1 cellular context compared by ENCODE assay signal in the genomic region with DNA sequence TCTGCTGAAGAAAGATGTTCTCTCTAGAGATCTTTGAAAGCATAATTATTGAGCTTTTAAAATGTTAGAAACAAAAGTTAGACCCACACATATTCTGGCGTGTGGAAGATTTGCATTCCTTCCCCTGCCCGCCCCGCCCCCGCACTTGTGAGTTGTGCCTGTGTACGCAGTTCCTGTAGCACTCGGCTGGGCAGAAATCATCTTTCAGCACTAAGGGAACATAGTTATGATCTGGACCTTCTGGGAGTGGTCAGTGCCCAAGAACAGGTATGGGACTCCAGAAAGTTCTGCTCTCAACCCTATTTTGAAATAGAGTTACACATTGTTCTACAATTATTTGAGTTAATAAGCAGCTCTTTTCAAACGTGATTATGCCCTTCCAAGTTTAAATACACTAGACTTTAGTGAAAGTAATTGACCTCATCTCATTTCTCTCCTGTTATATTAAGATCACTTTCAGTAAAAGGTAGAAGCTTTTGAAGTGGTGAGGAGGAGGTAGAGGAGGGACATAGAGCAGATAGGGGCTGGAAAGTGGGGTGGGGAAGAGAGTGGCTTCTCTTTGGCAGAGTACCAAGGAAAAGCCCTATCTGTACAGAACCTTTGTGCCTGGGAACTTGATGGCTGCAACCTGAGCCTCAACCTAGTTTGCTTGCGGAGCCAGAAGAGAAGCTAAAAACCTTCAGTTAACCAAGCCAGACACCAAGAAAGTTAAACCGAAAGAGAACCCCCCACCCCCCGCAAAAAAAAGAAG.
TF ChIP-seq lines count a peak whose summit lies in the region.

No MANE protein-coding gene starts in this region.

TF ChIP-seq in GM12878, 131 proteins besides CTCF, POLR2A, EP300 and RAD21:
- peak; percentile 64 for TF ChIP-seq ATF7 (IDR thresholded peaks at IDR 0.05; ENCODE audit: low read depth)
- TF ChIP-seq, protein P1, sequence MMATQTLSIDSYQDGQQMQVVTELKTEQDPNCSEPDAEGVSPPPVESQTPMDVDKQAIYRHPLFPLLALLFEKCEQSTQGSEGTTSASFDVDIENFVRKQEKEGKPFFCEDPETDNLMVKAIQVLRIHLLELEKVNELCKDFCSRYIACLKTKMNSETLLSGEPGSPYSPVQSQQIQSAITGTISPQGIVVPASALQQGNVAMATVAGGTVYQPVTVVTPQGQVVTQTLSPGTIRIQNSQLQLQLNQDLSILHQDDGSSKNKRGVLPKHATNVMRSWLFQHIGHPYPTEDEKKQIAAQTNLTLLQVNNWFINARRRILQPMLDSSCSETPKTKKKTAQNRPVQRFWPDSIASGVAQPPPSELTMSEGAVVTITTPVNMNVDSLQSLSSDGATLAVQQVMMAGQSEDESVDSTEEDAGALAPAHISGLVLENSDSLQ (IDR thresholded peaks at IDR 0.05), result no peak
- peak; percentile 27; the same call in 1 of the 2 replicates for TF ChIP-seq EED (IDR thresholded peaks at IDR 0.05; ENCODE audit: low read depth)
- TF ChIP-seq, protein P2, sequence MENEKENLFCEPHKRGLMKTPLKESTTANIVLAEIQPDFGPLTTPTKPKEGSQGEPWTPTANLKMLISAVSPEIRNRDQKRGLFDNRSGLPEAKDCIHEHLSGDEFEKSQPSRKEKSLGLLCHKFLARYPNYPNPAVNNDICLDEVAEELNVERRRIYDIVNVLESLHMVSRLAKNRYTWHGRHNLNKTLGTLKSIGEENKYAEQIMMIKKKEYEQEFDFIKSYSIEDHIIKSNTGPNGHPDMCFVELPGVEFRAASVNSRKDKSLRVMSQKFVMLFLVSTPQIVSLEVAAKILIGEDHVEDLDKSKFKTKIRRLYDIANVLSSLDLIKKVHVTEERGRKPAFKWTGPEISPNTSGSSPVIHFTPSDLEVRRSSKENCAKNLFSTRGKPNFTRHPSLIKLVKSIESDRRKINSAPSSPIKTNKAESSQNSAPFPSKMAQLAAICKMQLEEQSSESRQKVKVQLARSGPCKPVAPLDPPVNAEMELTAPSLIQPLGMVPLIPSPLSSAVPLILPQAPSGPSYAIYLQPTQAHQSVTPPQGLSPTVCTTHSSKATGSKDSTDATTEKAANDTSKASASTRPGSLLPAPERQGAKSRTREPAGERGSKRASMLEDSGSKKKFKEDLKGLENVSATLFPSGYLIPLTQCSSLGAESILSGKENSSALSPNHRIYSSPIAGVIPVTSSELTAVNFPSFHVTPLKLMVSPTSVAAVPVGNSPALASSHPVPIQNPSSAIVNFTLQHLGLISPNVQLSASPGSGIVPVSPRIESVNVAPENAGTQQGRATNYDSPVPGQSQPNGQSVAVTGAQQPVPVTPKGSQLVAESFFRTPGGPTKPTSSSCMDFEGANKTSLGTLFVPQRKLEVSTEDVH (IDR thresholded peaks at IDR 0.05; ENCODE audit: low read depth, partially characterized antibody), result no peak
- TF ChIP-seq IKZF1 (conservative IDR thresholded peaks at IDR 0.05), result peak; percentile 21; the same call in 1 of the 2 replicates
- no peak for TF ChIP-seq PAX8 (IDR thresholded peaks at IDR 0.05)
- TF ChIP-seq CREM (IDR thresholded peaks at IDR 0.05; ENCODE audit: low read depth), result peak; percentile 23; the same call in 1 of the 2 replicates
- TF ChIP-seq ETV6 (conservative IDR thresholded peaks at IDR 0.05 in 1 of 2, IDR thresholded peaks at IDR 0.05 in 1 of 2; ENCODE audit: borderline replicate concordance in 1 of 2, low read depth in 1 of 2), result no peak
- peak; percentile 94 for TF ChIP-seq TCF7 (IDR thresholded peaks at IDR 0.05; ENCODE audit: borderline replicate concordance)
- no peak for TF ChIP-seq TBL1XR1 (IDR thresholded peaks at IDR 0.05; ENCODE audit: low read depth, low read length)
- peak; percentile 78; the same call in 1 of the 3 replicates for TF ChIP-seq POU2F2 (IDR thresholded peaks at IDR 0.05; ENCODE audit: borderline replicate concordance, low read depth, low read length)
- TF ChIP-seq SUPT20H (IDR thresholded peaks at IDR 0.05; ENCODE audit: borderline replicate concordance, control insufficient read depth, low read depth, low read length), result no peak
- TF ChIP-seq HDAC2 (IDR thresholded peaks at IDR 0.05), result no peak
- TF ChIP-seq SPI1 (IDR thresholded peaks at IDR 0.05; ENCODE audit: borderline replicate concordance, insufficient read depth, low read depth, low read length), result no peak; the same call in 1 of the 2 replicates
- TF ChIP-seq GATAD2B (conservative IDR thresholded peaks at IDR 0.05; ENCODE audit: low read depth), result no peak
- peak; percentile 73 for TF ChIP-seq NFIC (IDR thresholded peaks at IDR 0.05; ENCODE audit: low read depth, low read length)
- peak; percentile 22; the same call in 1 of the 2 replicates for TF ChIP-seq FOXM1 (IDR thresholded peaks at IDR 0.05; ENCODE audit: low read depth, low read length)
- no peak for TF ChIP-seq HCFC1 (IDR thresholded peaks at IDR 0.05; ENCODE audit: low read length)
- no peak for TF ChIP-seq SP1 (IDR thresholded peaks at IDR 0.05; ENCODE audit: low read depth, low read length)
- TF ChIP-seq, protein P3, sequence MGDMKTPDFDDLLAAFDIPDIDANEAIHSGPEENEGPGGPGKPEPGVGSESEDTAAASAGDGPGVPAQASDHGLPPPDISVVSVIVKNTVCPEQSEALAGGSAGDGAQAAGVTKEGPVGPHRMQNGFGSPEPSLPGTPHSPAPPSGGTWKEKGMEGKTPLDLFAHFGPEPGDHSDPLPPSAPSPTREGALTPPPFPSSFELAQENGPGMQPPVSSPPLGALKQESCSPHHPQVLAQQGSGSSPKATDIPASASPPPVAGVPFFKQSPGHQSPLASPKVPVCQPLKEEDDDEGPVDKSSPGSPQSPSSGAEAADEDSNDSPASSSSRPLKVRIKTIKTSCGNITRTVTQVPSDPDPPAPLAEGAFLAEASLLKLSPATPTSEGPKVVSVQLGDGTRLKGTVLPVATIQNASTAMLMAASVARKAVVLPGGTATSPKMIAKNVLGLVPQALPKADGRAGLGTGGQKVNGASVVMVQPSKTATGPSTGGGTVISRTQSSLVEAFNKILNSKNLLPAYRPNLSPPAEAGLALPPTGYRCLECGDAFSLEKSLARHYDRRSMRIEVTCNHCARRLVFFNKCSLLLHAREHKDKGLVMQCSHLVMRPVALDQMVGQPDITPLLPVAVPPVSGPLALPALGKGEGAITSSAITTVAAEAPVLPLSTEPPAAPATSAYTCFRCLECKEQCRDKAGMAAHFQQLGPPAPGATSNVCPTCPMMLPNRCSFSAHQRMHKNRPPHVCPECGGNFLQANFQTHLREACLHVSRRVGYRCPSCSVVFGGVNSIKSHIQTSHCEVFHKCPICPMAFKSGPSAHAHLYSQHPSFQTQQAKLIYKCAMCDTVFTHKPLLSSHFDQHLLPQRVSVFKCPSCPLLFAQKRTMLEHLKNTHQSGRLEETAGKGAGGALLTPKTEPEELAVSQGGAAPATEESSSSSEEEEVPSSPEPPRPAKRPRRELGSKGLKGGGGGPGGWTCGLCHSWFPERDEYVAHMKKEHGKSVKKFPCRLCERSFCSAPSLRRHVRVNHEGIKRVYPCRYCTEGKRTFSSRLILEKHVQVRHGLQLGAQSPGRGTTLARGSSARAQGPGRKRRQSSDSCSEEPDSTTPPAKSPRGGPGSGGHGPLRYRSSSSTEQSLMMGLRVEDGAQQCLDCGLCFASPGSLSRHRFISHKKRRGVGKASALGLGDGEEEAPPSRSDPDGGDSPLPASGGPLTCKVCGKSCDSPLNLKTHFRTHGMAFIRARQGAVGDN (IDR thresholded peaks at IDR 0.05), result 0 out of 2 replicates have a peak, but pooled peaks have one; percentile 4
- no peak for TF ChIP-seq SREBF1 (IDR thresholded peaks at IDR 0.05; ENCODE audit: low read length)
- no peak for TF ChIP-seq CREB1 (IDR thresholded peaks at IDR 0.05; ENCODE audit: low read depth)
- 0 out of 4 replicates have a peak, but pooled peaks of 1 of the 2 experiments have one; percentile 4 for TF ChIP-seq BHLHE40 (IDR thresholded peaks at IDR 0.05; ENCODE audit: borderline replicate concordance in 1 of 2, low read depth in 2 of 2, low read length in 1 of 2)
- 0 out of 2 replicates have a peak, but pooled peaks have one; percentile 11 for TF ChIP-seq JUNB (IDR thresholded peaks at IDR 0.05)
- TF ChIP-seq ZBED1 (IDR thresholded peaks at IDR 0.05; ENCODE audit: borderline replicate concordance), result 0 out of 2 replicates have a peak, but pooled peaks have one; percentile 46
- peak in 1 of 2 experiments; percentile 98; a peak in 2 of 3 replicates for TF ChIP-seq EGR1 (IDR thresholded peaks at IDR 0.05; ENCODE audit: borderline replicate concordance in 1 of 2, low read depth in 2 of 2, low read length in 2 of 2)
- TF ChIP-seq STAT3 (IDR thresholded peaks at IDR 0.05; ENCODE audit: low read depth, low read length), result no peak
- TF ChIP-seq RUNX3 (IDR thresholded peaks at IDR 0.05; ENCODE audit: low read length), result peak; percentile 75
